In genomic region chr4:186586190-186586589, GRCh38 we compare ENCODE assay signal across 1 cellular context.
TF ChIP-seq lines count a peak whose summit lies in the region.

No MANE protein-coding gene starts in this region.

TF ChIP-seq in HepG2, 621 proteins besides CTCF, POLR2A, EP300 and RAD21:
- TF ChIP-seq RBM22 (optimal IDR thresholded peaks at IDR 0.05; ENCODE audit: low read length) (peak; percentile 81), JDP2 (CRISPR knock-in tag; IDR thresholded peaks at IDR 0.05; ENCODE audit: borderline replicate concordance) (no peak), SSRP1 (CRISPR knock-in tag; IDR thresholded peaks at IDR 0.05) (no peak)
